Comparison of ENCODE assay signal across 27 cellular contexts in the genomic region with DNA sequence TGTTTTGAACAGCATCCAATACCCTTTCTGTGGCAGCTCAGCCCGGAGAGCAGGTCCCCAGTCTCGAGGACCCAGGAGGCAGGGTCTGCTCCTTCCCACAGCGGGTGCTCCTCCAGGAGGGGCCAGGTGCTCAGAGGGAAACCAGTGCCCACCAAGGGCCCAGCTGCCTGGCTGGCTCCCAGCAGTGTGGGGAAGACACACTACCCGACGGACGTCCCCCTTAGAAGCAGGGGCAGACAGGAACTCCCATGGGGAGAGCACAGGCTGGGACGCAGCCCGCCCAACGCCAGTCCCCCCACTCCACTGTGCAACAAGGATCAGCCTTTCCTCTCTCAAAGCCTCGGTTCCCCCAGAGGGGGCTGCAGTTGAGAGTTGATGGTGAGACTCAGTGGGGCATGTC. TPM values are rescaled to one million over a fixed set of nuclear protein-coding genes. Genes with fewer than 3 reads are reported as not detected.
DNase-seq lines count a peak whose midpoint lies in the region; ATAC-seq and TF ChIP-seq lines count a peak whose summit lies in the region.
"Had no signal": no experiment of that assay in that cellular context is flagged by ENCODE, and none has a peak within 500 bp of the region (broad histone marks: within the 10 kb centered on the region; RNA-seq: fewer than 3 reads in every experiment).

No MANE protein-coding gene starts in this region.

- peak overlapping the region; percentile 58 for H2BK5ac ChIP-seq in trophoblast cell (ENCODE audit: low read depth, low read length, poor library complexity)

- peak overlapping the region; percentile 53 for H3K4ac ChIP-seq in trophoblast cell (ENCODE audit: low read depth, low read length)

- H3K4me1 ChIP-seq in trophoblast cell (ENCODE audit: control insufficient read depth in 1 of 2, insufficient read depth in 2 of 2, low read length in 2 of 2) (peaks cover 37 to 43% of the 10 kb centered on the region in 2 experiments), subcutaneous abdominal adipose tissue (ENCODE audit: control insufficient read depth in 5 of 5, insufficient read depth in 5 of 5, low read length in 5 of 5) (peaks cover 16 to 62% (median 48%) of the 10 kb centered on the region in 5 donors)
- H3K4me1 ChIP-seq: HAP-1 had no signal

- H3K4me2 ChIP-seq in trophoblast cell (ENCODE audit: low read length) = no peak overlapping the region

- H3K4me3 ChIP-seq in trophoblast cell (ENCODE audit: low read depth, low read length) = no peak overlapping the region
- no peak overlapping the region for H3K4me3 ChIP-seq in subcutaneous abdominal adipose tissue (ENCODE audit: low read depth in 1 of 5, low read length in 5 of 5)
- H3K4me3 ChIP-seq: esophagus muscularis mucosa, HAP-1 had no signal

- H4K8ac ChIP-seq in trophoblast cell (ENCODE audit: low read depth, low read length) = peak overlapping the region; percentile 45

- peak overlapping the region; percentile 75 for H2BK120ac ChIP-seq in trophoblast cell (ENCODE audit: insufficient read depth, low read length, poor library complexity)

- no peaks in the 10 kb centered on the region for H3K79me2 ChIP-seq in trophoblast cell (ENCODE audit: control insufficient read depth, insufficient read depth, low read length, poor library complexity)

- intact Hi-C loops in CD14-positive monocyte (cut with micrococcal nuclease) (no loop called here), left cardiac atrium (cut with DNase I) (no loop called here)

- peak overlapping the region; percentile 76 for H2BK12ac ChIP-seq in trophoblast cell (ENCODE audit: low read length)

- no peak overlapping the region for H4K12ac ChIP-seq in trophoblast cell (ENCODE audit: low read depth, low read length)

- H3K27ac ChIP-seq in trophoblast cell (ENCODE audit: low read depth, low read length) (no peak overlapping the region), subcutaneous abdominal adipose tissue (ENCODE audit: low read depth, low read length) (peak overlapping the region; percentile 41)
- H3K27ac ChIP-seq: brain microvascular endothelial cell, esophagus muscularis mucosa had no signal

- peak overlapping the region; percentile 73 for H3K14ac ChIP-seq in trophoblast cell (ENCODE audit: low read length)

- H3K9ac ChIP-seq in trophoblast cell (ENCODE audit: low read length) (no peak overlapping the region), subcutaneous abdominal adipose tissue (ENCODE audit: low read length in 5 of 5) (no peak overlapping the region)

- peaks cover 1 to 7% (median 6%) of the 10 kb centered on the region in 3 donors for H3K27me3 Mint-ChIP-seq in CD14-positive monocyte (ENCODE audit: low read depth in 3 of 3)
- H3K27me3 Mint-ChIP-seq: naive B cell had no signal

- ATAC-seq in left cardiac atrium (no peak), GM19328 (IDR thresholded peaks at IDR 0.05; ENCODE audit: unreplicated experiment) (no peak)

- TF ChIP-seq CTCF in CD14-positive monocyte (IDR thresholded peaks at IDR 0.05) = no peak

- DNase-seq in CD14-positive monocyte (ENCODE audit: low spot score) (peak; percentile 34), left cardiac atrium (peak; percentile 18), trophoblast cell (no peak), AG08395 (ENCODE audit: low spot score) (no peak)
- DNase-seq in stimulated activated CD4-positive, alpha-beta T cell treated with anti-CD3 and anti-CD28 coated beads, Interleukin-4, amount 100 ng/mL, for 24 hours = no peak
- DNase-seq: activated CD4-positive, alpha-beta T cell treated with anti-CD3 and anti-CD28 coated beads for 4 hours; activated CD8-positive, alpha-beta memory T cell treated with anti-CD3 and anti-CD28 coated beads for 24 hours; activated T-cell treated with anti-CD3 and anti-CD28 coated beads, Interleukin-2, amount 50 U/mL, for 1 hour; brain microvascular endothelial cell; CD4-positive, alpha-beta memory T cell; cortex of kidney; EL; endodermal cell; mesendoderm; naive B cell; NCI-H1092 treated with DMSO at 0.1 percent for 48 hours; NCI-H1930; NCI-H226; NCI-H748 treated with DMSO at 0.1 percent for 48 hours; occipital lobe; RPMI8226; stimulated activated CD8-positive, alpha-beta memory T cell treated with anti-CD3 and anti-CD28 coated beads, Interleukin-4, amount 100 ng/mL, for 48 hours had no signal

- no peak overlapping the region for H2AFZ ChIP-seq in trophoblast cell (ENCODE audit: insufficient read depth, low read length, poor library complexity)

- peaks cover 5% of the 10 kb centered on the region for H3K9me3 ChIP-seq in trophoblast cell (ENCODE audit: insufficient read depth, low read depth, low read length)
- H3K9me3 ChIP-seq in subcutaneous abdominal adipose tissue (ENCODE audit: control insufficient read depth in 5 of 5, low read length in 5 of 5) = no peaks in the 10 kb centered on the region
- H3K9me3 ChIP-seq: esophagus muscularis mucosa, HAP-1 had no signal

- peaks cover 0 to 6% (median 1%) of the 10 kb centered on the region in 7 donors for H3K9me3 Mint-ChIP-seq in CD14-positive monocyte
- H3K9me3 Mint-ChIP-seq: endodermal cell had no signal

- H3K4me1 Mint-ChIP-seq in CD14-positive monocyte = no peaks in the 10 kb centered on the region
- H3K4me1 Mint-ChIP-seq: CD4-positive, alpha-beta memory T cell; endodermal cell; naive B cell had no signal

- peak overlapping the region; percentile 86 for H3K18ac ChIP-seq in trophoblast cell (ENCODE audit: low read length)

- peaks cover 36% of the 10 kb centered on the region for H3K79me1 ChIP-seq in trophoblast cell (ENCODE audit: low read length)

- H4K91ac ChIP-seq in trophoblast cell (ENCODE audit: low read depth, low read length) = peak overlapping the region; percentile 85

- WGBS in trophoblast cell (ENCODE audit: extremely low coverage, insufficient coverage, insufficient read length) = no CpG with 5 or more reads among the region's 10 CpGs

- no peaks in the 10 kb centered on the region for H3K36me3 Mint-ChIP-seq in CD14-positive monocyte
- H3K36me3 Mint-ChIP-seq: CD4-positive, alpha-beta memory T cell; naive B cell had no signal

- H2AK5ac ChIP-seq in trophoblast cell (ENCODE audit: low read length) = peak overlapping the region; percentile 78

- H3K4me3 Mint-ChIP-seq in CD14-positive monocyte = no peak overlapping the region
- H3K4me3 Mint-ChIP-seq: CD4-positive, alpha-beta memory T cell; endodermal cell; naive B cell had no signal

- no peaks in the 10 kb centered on the region for H3K27me3 ChIP-seq in trophoblast cell (ENCODE audit: insufficient read depth, low read length)
- no peaks in the 10 kb centered on the region for H3K27me3 ChIP-seq in subcutaneous abdominal adipose tissue (ENCODE audit: control insufficient read depth in 5 of 5, insufficient read depth in 4 of 5, low read length in 5 of 5)
- H3K27me3 ChIP-seq: brain microvascular endothelial cell, esophagus muscularis mucosa had no signal

- H3K27ac Mint-ChIP-seq in CD14-positive monocyte = no peak overlapping the region
- H3K27ac Mint-ChIP-seq: CD4-positive, alpha-beta memory T cell; endodermal cell; naive B cell had no signal

- no peak overlapping the region for H3K23ac ChIP-seq in trophoblast cell (ENCODE audit: low read length)

- H3K36me3 ChIP-seq in trophoblast cell (ENCODE audit: control insufficient read depth in 1 of 2, insufficient read depth in 2 of 2, low read length in 2 of 2) (peaks cover 4 to 7% of the 10 kb centered on the region in 2 experiments), subcutaneous abdominal adipose tissue (ENCODE audit: control insufficient read depth in 5 of 5, insufficient read depth in 5 of 5, low read length in 5 of 5) (peaks cover 0 to 5% (median 0%) of the 10 kb centered on the region in 5 donors)
- H3K36me3 ChIP-seq: brain microvascular endothelial cell, esophagus muscularis mucosa, HAP-1 had no signal

RNA-seq across cellular contexts. Expression of a gene that starts 57.6 kb away (rescaled TPM):
- under 1 TPM in 1 of 2 donors, not detected in 1; 0.74 TPM for polyA plus RNA-seq in CD14-positive monocyte
- total RNA-seq in left cardiac atrium = 10 to 100 TPM; 15.0 to 22.7 TPM
- 26.0 and 27.6 TPM in 2 replicates for polyA plus RNA-seq in trophoblast cell (2013)
- total RNA-seq: CD4-positive, alpha-beta memory T cell; T-helper 2 cell treated with Interferon-gamma antibody and Interleukin-4, amounts not matched to agents 100 ng/mL and 5 ng/mL, for 36 hours had no signal

Comparison
In these comparisons a context has a peak if more than half of its experiments do, and no peak if none do; other contexts are left out.
1. DNase-seq: peak in CD14-positive monocyte (single experiment) and left cardiac atrium (single experiment); none in trophoblast cell (0 of 2), AG08395 (single experiment) and stimulated activated CD4-positive, alpha-beta T cell treated with anti-CD3 and anti-CD28 coated beads, Interleukin-4, amount 100 ng/mL, for 24 hours (single experiment).